9 cellular contexts compared by ENCODE assay signal in the genomic region with DNA sequence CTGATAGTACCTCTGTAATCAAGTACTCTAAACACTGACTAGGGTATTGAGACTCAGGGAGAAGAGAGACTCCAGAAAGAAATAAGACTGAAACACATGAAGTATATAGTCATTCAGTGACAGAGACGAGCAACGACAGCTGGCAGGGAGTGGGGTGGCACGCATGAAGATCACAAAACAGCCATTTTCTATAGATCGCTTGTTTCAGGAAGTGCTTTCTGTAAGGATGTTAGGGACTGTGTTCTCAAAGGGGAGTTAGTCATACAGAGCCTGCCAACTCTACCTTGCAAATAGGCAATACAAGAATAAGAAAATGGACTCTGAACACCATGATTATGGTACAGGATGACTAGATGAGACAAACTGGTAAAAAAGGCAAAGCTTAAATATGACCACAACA.
DNase-seq lines count a peak whose midpoint lies in the region; ATAC-seq and TF ChIP-seq lines count a peak whose summit lies in the region.
"Had no signal": no experiment of that assay in that cellular context is flagged by ENCODE, and none has a peak within 500 bp of the region (broad histone marks: within the 10 kb centered on the region; RNA-seq: fewer than 3 reads in every experiment).

No MANE protein-coding gene starts in this region.

- intact Hi-C loops in left ventricle myocardium inferior (cut with micrococcal nuclease): no loop called here

- peaks cover 7% of the 10 kb centered on the region for H3K36me3 Mint-ChIP-seq in activated T-cell treated with anti-CD3 and anti-CD28 coated beads, Interleukin-2, amount 50 U/mL, for 4 hours (ENCODE audit: insufficient read depth)
- peaks cover 5% of the 10 kb centered on the region for H3K36me3 Mint-ChIP-seq in stimulated activated effector memory CD8-positive, alpha-beta T cell treated with anti-CD3 and anti-CD28 coated beads, Interleukin-12 subunit alpha, Interleukin-12 subunit beta, amount 100 ng/mL, for 72 hours

- H3K4me3 Mint-ChIP-seq in activated T-cell treated with anti-CD3 and anti-CD28 coated beads, Interleukin-2, amount 50 U/mL, for 4 hours: no peak overlapping the region
- H3K4me3 Mint-ChIP-seq in stimulated activated effector memory CD8-positive, alpha-beta T cell treated with anti-CD3 and anti-CD28 coated beads, Interleukin-12 subunit alpha, Interleukin-12 subunit beta, amount 100 ng/mL, for 72 hours: no peak overlapping the region

- peaks cover 3% of the 10 kb centered on the region for H3K36me3 ChIP-seq in left ventricle myocardium inferior

- no peaks in the 10 kb centered on the region for H3K27me3 ChIP-seq in left ventricle myocardium inferior (ENCODE audit: low read depth)

- DNase-seq in DMS153 (lab: John Stamatoyannopoulos, UW): peak; percentile 20
- no peak for DNase-seq in DMS153 treated with DMSO at 0.1 percent for 48 hours (lab: John Stamatoyannopoulos, UW; ENCODE audit: unreplicated experiment)
- peak; percentile 11 for DNase-seq in activated T-cell treated with anti-CD3 and anti-CD28 coated beads, Interleukin-2, amount 50 U/mL, for 4 hours
- DNase-seq in stimulated activated effector memory CD8-positive, alpha-beta T cell treated with anti-CD3 and anti-CD28 coated beads, Interleukin-12 subunit alpha, Interleukin-12 subunit beta, amount 100 ng/mL, for 72 hours (ENCODE audit: low spot score in 2 of 2): peak; percentile 8 to 70
- no peak for DNase-seq in SW480 (ENCODE audit: low spot score)
- no peak for DNase-seq in left ventricle myocardium inferior
- no peak for DNase-seq in HT-29 (ENCODE audit: low spot score)

- peaks cover 70% of the 10 kb centered on the region for H3K4me1 ChIP-seq in left ventricle myocardium inferior

- no peak for TF ChIP-seq CTCF in left ventricle myocardium inferior (IDR thresholded peaks at IDR 0.05; ENCODE audit: borderline replicate concordance)

- ATAC-seq in HG03108 (IDR thresholded peaks at IDR 0.05; ENCODE audit: unreplicated experiment): peak; percentile 94
- peak; percentile 96 for ATAC-seq in activated T-cell treated with anti-CD3 and anti-CD28 coated beads, Interleukin-2, amount 50 U/mL, for 4 hours
- peak; percentile 97 for ATAC-seq in stimulated activated effector memory CD8-positive, alpha-beta T cell treated with anti-CD3 and anti-CD28 coated beads, Interleukin-12 subunit alpha, Interleukin-12 subunit beta, amount 100 ng/mL, for 72 hours

- no peak overlapping the region for H3K27ac Mint-ChIP-seq in stimulated activated effector memory CD8-positive, alpha-beta T cell treated with anti-CD3 and anti-CD28 coated beads, Interleukin-12 subunit alpha, Interleukin-12 subunit beta, amount 100 ng/mL, for 72 hours

- H3K27ac ChIP-seq in left ventricle myocardium inferior (replicated peaks): no peak overlapping the region
- H3K27ac ChIP-seq: 22Rv1 had no signal

- no peak overlapping the region for H3K4me3 ChIP-seq in left ventricle myocardium inferior

- H3K9me3 ChIP-seq in left ventricle myocardium inferior (replicated peaks): no peaks in the 10 kb centered on the region

- peaks cover 29% of the 10 kb centered on the region for H3K4me1 Mint-ChIP-seq in activated T-cell treated with anti-CD3 and anti-CD28 coated beads, Interleukin-2, amount 50 U/mL, for 4 hours (ENCODE audit: low read depth)
- H3K4me1 Mint-ChIP-seq in stimulated activated effector memory CD8-positive, alpha-beta T cell treated with anti-CD3 and anti-CD28 coated beads, Interleukin-12 subunit alpha, Interleukin-12 subunit beta, amount 100 ng/mL, for 72 hours: peaks cover 9% of the 10 kb centered on the region

- no peaks in the 10 kb centered on the region for H3K27me3 Mint-ChIP-seq in activated T-cell treated with anti-CD3 and anti-CD28 coated beads, Interleukin-2, amount 50 U/mL, for 4 hours (ENCODE audit: low read depth)

- no peaks in the 10 kb centered on the region for H3K9me3 Mint-ChIP-seq in activated T-cell treated with anti-CD3 and anti-CD28 coated beads, Interleukin-2, amount 50 U/mL, for 4 hours
- H3K9me3 Mint-ChIP-seq in stimulated activated effector memory CD8-positive, alpha-beta T cell treated with anti-CD3 and anti-CD28 coated beads, Interleukin-12 subunit alpha, Interleukin-12 subunit beta, amount 100 ng/mL, for 72 hours: no peaks in the 10 kb centered on the region

Comparison
In these comparisons a context has a peak if more than half of its experiments do, and no peak if none do; other contexts are left out.
1. DNase-seq: peak in DMS153 (single experiment), activated T-cell treated with anti-CD3 and anti-CD28 coated beads, Interleukin-2, amount 50 U/mL, for 4 hours (single experiment) and stimulated activated effector memory CD8-positive, alpha-beta T cell treated with anti-CD3 and anti-CD28 coated beads, Interleukin-12 subunit alpha, Interleukin-12 subunit beta, amount 100 ng/mL, for 72 hours (2 of 2); none in DMS153 treated with DMSO at 0.1 percent for 48 hours (single experiment), SW480 (single experiment), left ventricle myocardium inferior (single experiment) and HT-29 (single experiment).
2. Peak in every context shown above with its lines, with median percentiles within 50 percentile points of each other: ATAC-seq.